Comparison of ENCODE assay signal across 3 cellular contexts in genomic region chrX:46913710-46914109, GRCh38.
TF ChIP-seq lines count a peak whose summit lies in the region.

No MANE protein-coding gene starts in this region.

TF ChIP-seq in IMR-90, 13 proteins besides CTCF, POLR2A, EP300 and RAD21:
- no peak for TF ChIP-seq ELK1 (IDR thresholded peaks at IDR 0.05; ENCODE audit: borderline replicate concordance, low read depth, low read length)

TF ChIP-seq in GM12878, 131 proteins besides CTCF, POLR2A, EP300 and RAD21:
- TF ChIP-seq BMI1 (IDR thresholded peaks at IDR 0.05; ENCODE audit: borderline replicate concordance) (no peak; the same call in 1 of the 2 replicates), ETV6 (conservative IDR thresholded peaks at IDR 0.05 in 1 of 2, IDR thresholded peaks at IDR 0.05 in 1 of 2; ENCODE audit: borderline replicate concordance in 1 of 2, low read depth in 1 of 2) (no peak), CHD1 (IDR thresholded peaks at IDR 0.05; ENCODE audit: low read depth, low read length) (no peak), EZH2 (IDR thresholded peaks at IDR 0.05; ENCODE audit: borderline replicate concordance, control insufficient read depth, low read depth, low read length) (0 out of 2 replicates have a peak, but pooled peaks have one; percentile 60), EGR1 (IDR thresholded peaks at IDR 0.05; ENCODE audit: borderline replicate concordance in 1 of 2, low read depth in 2 of 2, low read length in 2 of 2) (no peak), TCF3 (IDR thresholded peaks at IDR 0.05; ENCODE audit: borderline replicate concordance, insufficient read depth, low read depth, low read length) (no peak), FOS (IDR thresholded peaks at IDR 0.05; ENCODE audit: borderline replicate concordance, extremely low read depth, insufficient read length) (no peak), NKRF (conservative IDR thresholded peaks at IDR 0.05) (no peak), PBX3 (IDR thresholded peaks at IDR 0.05; ENCODE audit: insufficient replicate concordance, low read depth, low read length) (no peak), ZNF24 (IDR thresholded peaks at IDR 0.05) (no peak), WRNIP1 (IDR thresholded peaks at IDR 0.05; ENCODE audit: borderline replicate concordance, low read depth, low read length) (no peak), RELA (IDR thresholded peaks at IDR 0.05; ENCODE audit: borderline replicate concordance, partially characterized antibody) (no peak), NFXL1 (IDR thresholded peaks at IDR 0.05; ENCODE audit: borderline replicate concordance) (no peak), MEF2B (IDR thresholded peaks at IDR 0.05; ENCODE audit: partially characterized antibody, poor library complexity, severe bottlenecking) (peak; percentile 1), MEF2A (IDR thresholded peaks at IDR 0.05; ENCODE audit: insufficient read depth, low read depth, low read length) (no peak), USF2 (IDR thresholded peaks at IDR 0.05; ENCODE audit: borderline replicate concordance, low read depth, low read length) (no peak), IKZF2 (IDR thresholded peaks at IDR 0.05) (no peak)

TF ChIP-seq in HEK293T, 16 proteins besides CTCF, POLR2A, EP300 and RAD21:
- no peak for TF ChIP-seq FOXK2 (IDR thresholded peaks at IDR 0.05)
- no peak for TF ChIP-seq PKNOX1 (IDR thresholded peaks at IDR 0.05)
- no peak for TF ChIP-seq LEF1 (IDR thresholded peaks at IDR 0.05; ENCODE audit: borderline replicate concordance)
- no peak for TF ChIP-seq SUZ12 (IDR thresholded peaks at IDR 0.05)
- TF ChIP-seq FOXA1 (IDR thresholded peaks at IDR 0.05), result no peak
- no peak for TF ChIP-seq ARNT (IDR thresholded peaks at IDR 0.05)
- TF ChIP-seq ZNF384 (IDR thresholded peaks at IDR 0.05), result no peak
- TF ChIP-seq FOXM1 (IDR thresholded peaks at IDR 0.05; ENCODE audit: borderline replicate concordance), result no peak
- TF ChIP-seq CTBP1 (IDR thresholded peaks at IDR 0.05; ENCODE audit: borderline replicate concordance), result no peak
- no peak for TF ChIP-seq HDGF (IDR thresholded peaks at IDR 0.05; ENCODE audit: borderline replicate concordance)
- TF ChIP-seq L3MBTL2 (conservative IDR thresholded peaks at IDR 0.05), result no peak
- no peak for TF ChIP-seq ELF4 (IDR thresholded peaks at IDR 0.05)
- TF ChIP-seq NFRKB (IDR thresholded peaks at IDR 0.05), result no peak
- TF ChIP-seq SP1 (IDR thresholded peaks at IDR 0.05), result no peak
- no peak for TF ChIP-seq TARDBP (IDR thresholded peaks at IDR 0.05)
- TF ChIP-seq BHLHE40 (IDR thresholded peaks at IDR 0.05; ENCODE audit: borderline replicate concordance), result no peak
